Comparison of ENCODE assay signal across 16 cellular contexts in genomic region chr2:239000500-239001073, GRCh38.
DNase-seq lines count a peak whose midpoint lies in the region; ATAC-seq, FAIRE-seq and TF ChIP-seq lines count a peak whose summit lies in the region.
"Had no signal": no experiment of that assay in that cellular context is flagged by ENCODE, and none has a peak within 500 bp of the region (broad histone marks: within the 10 kb centered on the region; RNA-seq: fewer than 3 reads in every experiment).

No MANE protein-coding gene starts in this region.

- H3K27me3 ChIP-seq in HepG2 (ENCODE audit: control insufficient read depth in 1 of 2, insufficient read depth in 2 of 2, low read length in 2 of 2) (peaks cover 16 to 61% of the 10 kb centered on the region in 2 experiments), right lobe of liver (no peaks in the 10 kb centered on the region), spleen (replicated peaks in 1 of 7) (peaks cover 0 to 48% (median 0%) of the 10 kb centered on the region in 7 donors)

- no peak for TF ChIP-seq POLR2A in HepG2 (IDR thresholded peaks at IDR 0.05; ENCODE audit: insufficient read depth in 1 of 2, low read depth in 2 of 2, low read length in 2 of 2)
- TF ChIP-seq POLR2A in right lobe of liver (IDR thresholded peaks at IDR 0.05) = no peak
- no peak for TF ChIP-seq POLR2A in spleen (IDR thresholded peaks at IDR 0.05)

- H3K4me2 ChIP-seq in HepG2 (ENCODE audit: low read depth, low read length) = no peak overlapping the region
- H3K4me2 ChIP-seq: A549 had no signal

- no peak for TF ChIP-seq CTCF in HepG2 (CRISPR knock-in tag; IDR thresholded peaks at IDR 0.05)
- TF ChIP-seq CTCF in right lobe of liver (IDR thresholded peaks at IDR 0.05) = no peak
- no peak for TF ChIP-seq CTCF in spleen (IDR thresholded peaks at IDR 0.05 in 8 of 11, conservative IDR thresholded peaks at IDR 0.05 in 3 of 11)

- peaks cover 2% of the 10 kb centered on the region for H3K36me3 Mint-ChIP-seq in activated T-helper 1 cell treated with anti-CD3 and anti-CD28 coated beads, Interleukin-12 subunit alpha, Interleukin-12 subunit beta, Interleukin-2, Interleukin-4 antibody, amounts not matched to agents 30 ng/mL and 10 ng/mL and 1 ng/mL, durations not matched to agents 14 hours and 24 hours and 36 hours (ENCODE audit: low read depth)
- H3K36me3 Mint-ChIP-seq: CD14-positive monocyte; CD8-positive, alpha-beta T cell had no signal

- BruUV-seq in HepG2 (replicated peaks; lab: Mats Ljungman, UMichigan) = no TSS peak

- H3K4me3 ChIP-seq in HepG2 (replicated peaks in 1 of 3; ENCODE audit: insufficient read depth in 1 of 3, low read depth in 2 of 3, low read length in 3 of 3) (no peak overlapping the region), right lobe of liver (no peak overlapping the region), spleen (no peak overlapping the region)
- H3K4me3 ChIP-seq: A549, HAP-1 had no signal

- DNase-seq in HepG2 (ENCODE audit: low spot score) = no peak
- DNase-seq in right lobe of liver = no peak
- DNase-seq in left lobe of liver (ENCODE audit: low spot score) = peak; percentile 39
- DNase-seq in spleen = peak; percentile 44
- no peak for DNase-seq in activated T-helper 1 cell treated with anti-CD3 and anti-CD28 coated beads, Interleukin-12 subunit alpha, Interleukin-12 subunit beta, Interleukin-2, Interleukin-4 antibody, amounts not matched to agents 30 ng/mL and 10 ng/mL and 1 ng/mL, durations not matched to agents 14 hours and 24 hours and 36 hours (ENCODE audit: low spot score)
- no peak for DNase-seq in activated effector memory CD4-positive, alpha-beta T cell treated with Interleukin-2 at 50 U/mL for 16 hours
- DNase-seq in T1000 (lab: John Stamatoyannopoulos, UW) = no peak
- DNase-seq: COR-L47, DND-41, GDM1, GOT3 had no signal

- CTCF ChIA-PET in HepG2 (lab: Yijun Ruan, JAX; ENCODE audit: low intra/inter-chr PET ratio, low total read pairs) = no interaction called here

- H3K4me3 Mint-ChIP-seq in activated T-helper 1 cell treated with anti-CD3 and anti-CD28 coated beads, Interleukin-12 subunit alpha, Interleukin-12 subunit beta, Interleukin-2, Interleukin-4 antibody, amounts not matched to agents 30 ng/mL and 10 ng/mL and 1 ng/mL, durations not matched to agents 14 hours and 24 hours and 36 hours = no peak overlapping the region
- H3K4me3 Mint-ChIP-seq: CD14-positive monocyte; CD8-positive, alpha-beta T cell had no signal

- H3K4me1 ChIP-seq in HepG2 (ENCODE audit: insufficient read depth, low read length) (peaks cover 15% of the 10 kb centered on the region), right lobe of liver (no peaks in the 10 kb centered on the region), spleen (no peaks in the 10 kb centered on the region)
- H3K4me1 ChIP-seq: HAP-1 had no signal

- ATAC-seq in HepG2 (no peak), right lobe of liver (no peak), left lobe of liver (no peak)
- ATAC-seq: A549; CD8-positive, alpha-beta T cell had no signal

- no peaks in the 10 kb centered on the region; the same call in 1 of the 2 replicates for H4K20me1 ChIP-seq in HepG2 (ENCODE audit: insufficient read depth, low read length)

- in situ Hi-C loops in HepG2 (cut with HindIII; ENCODE audit: extremely low pct_ligation_motif_present, low pct_unique_long_range_greater_than_20kb) = no loop called here

- POLR2A ChIA-PET in HepG2 (lab: Yijun Ruan, JAX) = no interaction called here

- TF ChIP-seq RAD21 in HepG2 (CRISPR knock-in tag; IDR thresholded peaks at IDR 0.05) = no peak

- H3K27ac Mint-ChIP-seq in activated T-helper 1 cell treated with anti-CD3 and anti-CD28 coated beads, Interleukin-12 subunit alpha, Interleukin-12 subunit beta, Interleukin-2, Interleukin-4 antibody, amounts not matched to agents 30 ng/mL and 10 ng/mL and 1 ng/mL, durations not matched to agents 14 hours and 24 hours and 36 hours = no peak overlapping the region
- H3K27ac Mint-ChIP-seq: CD14-positive monocyte; CD8-positive, alpha-beta T cell had no signal

- intact Hi-C loops in HepG2 (cut with micrococcal nuclease; ENCODE audit: unreplicated experiment) (no loop called here), right lobe of liver (cut with DNase I) (no loop called here), spleen (cut with DNase I; ENCODE audit: low total_unique reads) (no loop called here)
- intact Hi-C loops in activated T-helper 1 cell treated with anti-CD3 and anti-CD28 coated beads, Interleukin-12 subunit alpha, Interleukin-12 subunit beta, Interleukin-2, Interleukin-4 antibody, amounts not matched to agents 30 ng/mL and 10 ng/mL and 1 ng/mL, durations not matched to agents 14 hours and 24 hours and 36 hours (cut with micrococcal nuclease) = no loop called here

- H3K9me3 Mint-ChIP-seq in activated T-helper 1 cell treated with anti-CD3 and anti-CD28 coated beads, Interleukin-12 subunit alpha, Interleukin-12 subunit beta, Interleukin-2, Interleukin-4 antibody, amounts not matched to agents 30 ng/mL and 10 ng/mL and 1 ng/mL, durations not matched to agents 14 hours and 24 hours and 36 hours = no peaks in the 10 kb centered on the region

- H3K9me3 ChIP-seq in HepG2 (ENCODE audit: low read length) = no peaks in the 10 kb centered on the region
- no peaks in the 10 kb centered on the region for H3K9me3 ChIP-seq in right lobe of liver
- H3K9me3 ChIP-seq in spleen = peaks cover 0 to 19% (median 6%) of the 10 kb centered on the region in 8 donors
- H3K9me3 ChIP-seq: HAP-1 had no signal

- H2AFZ ChIP-seq in HepG2 (ENCODE audit: low read length) = no peak overlapping the region

- no peak overlapping the region for H3K27ac ChIP-seq in HepG2 (ENCODE audit: extremely low read length, insufficient read depth, low read length)
- no peak overlapping the region for H3K27ac ChIP-seq in right lobe of liver
- H3K27ac ChIP-seq in spleen = no peak overlapping the region
- H3K27ac ChIP-seq: A549 had no signal

- TF ChIP-seq EP300 in HepG2 (IDR thresholded peaks at IDR 0.05; ENCODE audit: low read depth in 2 of 2, low read length in 2 of 2) (no peak), HepG2 (CRISPR knock-in tag; IDR thresholded peaks at IDR 0.05; ENCODE audit: borderline replicate concordance) (no peak)

- 57% methylated on average over 10 of the region's 12 CpGs for WGBS in HepG2 (ENCODE audit: low lambda C conversion rate)
- WGBS in right lobe of liver (ENCODE audit: insufficient coverage, low coverage, low lambda C conversion rate, missing lambda C conversion rate) = 92% methylated on average over 9 of the region's 12 CpGs
- 86 to 92% (median 90%) methylated on average over 12 of the region's 12 CpGs for WGBS in spleen, 5 donors

- no peaks in the 10 kb centered on the region for H3K27me3 Mint-ChIP-seq in activated T-helper 1 cell treated with anti-CD3 and anti-CD28 coated beads, Interleukin-12 subunit alpha, Interleukin-12 subunit beta, Interleukin-2, Interleukin-4 antibody, amounts not matched to agents 30 ng/mL and 10 ng/mL and 1 ng/mL, durations not matched to agents 14 hours and 24 hours and 36 hours (ENCODE audit: insufficient read depth)

- H3K36me3 ChIP-seq in HepG2 (replicated peaks in 1 of 2; ENCODE audit: control insufficient read depth in 1 of 2, insufficient read depth in 2 of 2, low read length in 2 of 2) = no peaks in the 10 kb centered on the region
- no peaks in the 10 kb centered on the region for H3K36me3 ChIP-seq in right lobe of liver
- no peaks in the 10 kb centered on the region for H3K36me3 ChIP-seq in spleen
- H3K36me3 ChIP-seq: HAP-1 had no signal

- H3K79me2 ChIP-seq in HepG2 (ENCODE audit: insufficient read depth, low read length) = no peaks in the 10 kb centered on the region

- no peak for FAIRE-seq in HepG2 (lab: Jason Lieb, UNC)
- FAIRE-seq: A549, GM12892 had no signal

- H3K9ac ChIP-seq in HepG2 (ENCODE audit: insufficient read depth, low read depth, low read length) = no peak overlapping the region

- H3K4me1 Mint-ChIP-seq in activated T-helper 1 cell treated with anti-CD3 and anti-CD28 coated beads, Interleukin-12 subunit alpha, Interleukin-12 subunit beta, Interleukin-2, Interleukin-4 antibody, amounts not matched to agents 30 ng/mL and 10 ng/mL and 1 ng/mL, durations not matched to agents 14 hours and 24 hours and 36 hours (ENCODE audit: low read depth) = no peaks in the 10 kb centered on the region
- H3K4me1 Mint-ChIP-seq: CD14-positive monocyte had no signal

TF ChIP-seq in HepG2, 621 proteins besides CTCF, POLR2A, EP300 and RAD21:
- no peak for TF ChIP-seq ESRRA (CRISPR knock-in tag; IDR thresholded peaks at IDR 0.05; ENCODE audit: low read depth)
- TF ChIP-seq KLF13 (CRISPR knock-in tag; IDR thresholded peaks at IDR 0.05) = 0 out of 2 replicates have a peak, but pooled peaks have one; percentile 14
- TF ChIP-seq ZMAT3 (CRISPR knock-in tag; conservative IDR thresholded peaks at IDR 0.05) = no peak
TF ChIP-seq in HepG2: peak in this region for 1.

Comparison
In these comparisons a context has a peak if more than half of its experiments do, and no peak if none do; other contexts are left out.
1. DNase-seq: peak in left lobe of liver (single experiment) and spleen (single experiment); none in HepG2 (single experiment), right lobe of liver (0 of 3), activated T-helper 1 cell treated with anti-CD3 and anti-CD28 coated beads, Interleukin-12 subunit alpha, Interleukin-12 subunit beta, Interleukin-2, Interleukin-4 antibody, amounts not matched to agents 30 ng/mL and 10 ng/mL and 1 ng/mL, durations not matched to agents 14 hours and 24 hours and 36 hours (single experiment), activated effector memory CD4-positive, alpha-beta T cell treated with Interleukin-2 at 50 U/mL for 16 hours (single experiment) and T1000 (single experiment).